Comparison of ENCODE assay signal across 24 cellular contexts in the genomic region with DNA sequence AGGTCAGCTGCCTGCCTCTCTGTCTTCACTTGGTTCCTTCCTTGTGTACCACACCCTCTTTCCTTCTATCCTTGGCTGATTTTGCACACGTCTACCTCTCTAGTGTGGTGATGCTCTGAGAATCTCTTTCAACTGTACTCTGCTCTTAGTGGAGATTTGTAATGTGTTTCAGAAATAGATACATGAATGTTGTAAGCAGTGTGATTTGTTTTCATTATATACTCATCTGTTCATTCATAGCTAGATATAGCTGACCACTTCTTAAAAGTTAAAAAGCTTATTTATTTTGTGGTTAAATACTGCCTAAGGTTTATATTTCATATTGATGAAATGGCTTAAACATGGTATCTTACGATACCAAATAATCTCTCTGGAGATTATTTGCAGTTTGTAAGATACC. TPM values are rescaled to one million over a fixed set of nuclear protein-coding genes. Genes with fewer than 3 reads are reported as not detected.
DNase-seq lines count a peak whose midpoint lies in the region; ATAC-seq and TF ChIP-seq lines count a peak whose summit lies in the region.
"Had no signal": no experiment of that assay in that cellular context is flagged by ENCODE, and none has a peak within 500 bp of the region (broad histone marks: within the 10 kb centered on the region; RNA-seq: fewer than 3 reads in every experiment).

No MANE protein-coding gene starts in this region.

- POLR2A ChIA-PET in IMR-90 (lab: Charles Lee; ENCODE audit: unreplicated experiment) = interaction anchor here (0.6 to 1.0 kb wide), 2 partner anchors 33 to 44 kb away, joined by 3 to 4 read pairs; no protein-coding TSS in a partner anchor

- in situ Hi-C loops in IMR-90 (cut with MboI; ENCODE audit: low sequenced_read_pairs) = no loop called here

- DNase-seq in IMR-90 (peak; percentile 42), fibroblast of villous mesenchyme (ENCODE audit: low read depth) (peak; percentile 81), neural progenitor cell (ENCODE audit: low spot score) (no peak), T-helper 17 cell (no peak), activated gamma-delta T cell (lab: John Stamatoyannopoulos, UW) (no peak), NCI-H1694 treated with DMSO at 0.1 percent for 48 hours (lab: John Stamatoyannopoulos, UW) (no peak), GM20000 (ENCODE audit: low spot score) (no peak)
- DNase-seq: 8988T; ACHN; AML-193; BE2C; CD4-positive, alpha-beta T cell; CD8-positive, alpha-beta memory T cell; DMS 273 treated with DMSO at 0.1 percent for 48 hours; DMS79; EL; GDM1; H9; HFFc6 had no signal

- BruUV-seq in IMR-90 (replicated peaks; lab: Mats Ljungman, UMichigan) = no TSS peak

- H2AFZ ChIP-seq in IMR-90 (replicated peaks; ENCODE audit: low read length, poor library complexity) (peak overlapping the region; percentile 48), neural progenitor cell (replicated peaks) (no peak overlapping the region)

- H4K5ac ChIP-seq in IMR-90 (ENCODE audit: low read depth, low read length) = peak overlapping the region; percentile 38; the same call in 1 of the 2 replicates

- TF ChIP-seq POLR2A in IMR-90 (IDR thresholded peaks at IDR 0.05; ENCODE audit: low read depth, low read length) = no peak

- H2AK5ac ChIP-seq in IMR-90 (ENCODE audit: low read depth, low read length) = peak overlapping the region; percentile 9

- WGBS in IMR-90 (ENCODE audit: extremely low coverage in 2 of 2, insufficient read length in 1 of 2), 2 experiments = no CpG with 5 or more reads among the region's 2 CpGs

- CTCF ChIA-PET in IMR-90 (lab: Yijun Ruan, JAX) = interaction anchor here (0.6 to 1.5 kb wide), 3 partner anchors 24 to 128 kb away, joined by 3 read pairs; no protein-coding TSS in a partner anchor

- H3K4me1 ChIP-seq in IMR-90 (ENCODE audit: control insufficient read depth, insufficient read depth, low read length) = peaks cover 21% of the 10 kb centered on the region
- H3K4me1 ChIP-seq in neural progenitor cell = no peaks in the 10 kb centered on the region
- H3K4me1 ChIP-seq: A549 had no signal

- TF ChIP-seq RAD21 in IMR-90 (IDR thresholded peaks at IDR 0.05; ENCODE audit: low read length) = no peak

- H3K27ac ChIP-seq in IMR-90 (ENCODE audit: insufficient read depth, low read length) (peak overlapping the region; percentile 27; the same call in 1 of the 2 replicates), neural progenitor cell (no peak overlapping the region)
- H3K27ac ChIP-seq: A549; BLaER1 treated with 17β-estradiol and CSF1 and Interleukin-3, amounts not matched to agents 10 nM and 100 nM had no signal

- peak overlapping the region; percentile 2; the same call in 1 of the 2 replicates for H4K91ac ChIP-seq in IMR-90 (ENCODE audit: insufficient read depth, low read depth, low read length)

- H3K56ac ChIP-seq in IMR-90 (ENCODE audit: extremely low read depth, insufficient read depth, low read length) = no peak overlapping the region

- dilution Hi-C loops in IMR-90 (cut with HindIII; ENCODE audit: low sequenced_read_pairs, unreplicated experiment) = no loop called here

- ATAC-seq in IMR-90 (ENCODE audit: low read depth) (peak; percentile 50), T-helper 17 cell (no peak)
- ATAC-seq: A549, GM12878, GM23338 had no signal

- no peaks in the 10 kb centered on the region for H4K20me1 ChIP-seq in IMR-90 (ENCODE audit: insufficient read depth, low read length)
- H4K20me1 ChIP-seq in neural progenitor cell (ENCODE audit: low read depth) = no peaks in the 10 kb centered on the region
- H4K20me1 ChIP-seq: BLaER1 treated with 17β-estradiol and CSF1 and Interleukin-3, amounts not matched to agents 10 nM and 100 nM had no signal

- peak overlapping the region; percentile 63; the same call in 1 of the 3 replicates for H2BK15ac ChIP-seq in IMR-90 (ENCODE audit: low read depth, low read length)

- H3K36me3 Mint-ChIP-seq in neural progenitor cell = no peaks in the 10 kb centered on the region
- H3K36me3 Mint-ChIP-seq in T-helper 17 cell (ENCODE audit: low read depth) = peaks cover 4% of the 10 kb centered on the region
- H3K36me3 Mint-ChIP-seq: CD14-positive monocyte; CD8-positive, alpha-beta memory T cell had no signal

- H2BK20ac ChIP-seq in IMR-90 (ENCODE audit: low read depth, low read length) = peak overlapping the region; percentile 78

- H3K4ac ChIP-seq in IMR-90 (ENCODE audit: low read depth, low read length) = peak overlapping the region; percentile 76

- no peaks in the 10 kb centered on the region for H3K79me1 ChIP-seq in IMR-90 (ENCODE audit: low read depth in 1 of 2, low read length in 2 of 2)

- H3K4me3 ChIP-seq in IMR-90 (ENCODE audit: insufficient read depth, low read depth, low read length) (no peak overlapping the region), fibroblast of villous mesenchyme (ENCODE audit: low read depth, low read length) (no peak overlapping the region), neural progenitor cell (no peak overlapping the region)
- H3K4me3 ChIP-seq: A549; BLaER1 treated with 17β-estradiol and CSF1 and Interleukin-3, amounts not matched to agents 10 nM and 100 nM; GM12878; GM23338 had no signal

- H4K8ac ChIP-seq in IMR-90 (ENCODE audit: low read depth in 2 of 2, low read length in 2 of 2) = peak overlapping the region in 1 of 2 experiments; percentile 65; a peak in 2 of 4 replicates

- H3K27ac Mint-ChIP-seq in neural progenitor cell = no peak overlapping the region
- H3K27ac Mint-ChIP-seq in T-helper 17 cell = no peak overlapping the region
- H3K27ac Mint-ChIP-seq: CD14-positive monocyte; CD4-positive, alpha-beta T cell; CD8-positive, alpha-beta memory T cell; GM23338; H9; HFFc6 had no signal

- intact Hi-C loops in IMR-90 (cut with micrococcal nuclease) = no loop called here

- no peak overlapping the region for H3K4me2 ChIP-seq in IMR-90 (ENCODE audit: low read depth, low read length)
- H3K4me2 ChIP-seq in neural progenitor cell = no peak overlapping the region
- H3K4me2 ChIP-seq: A549; BLaER1 treated with 17β-estradiol and CSF1 and Interleukin-3, amounts not matched to agents 10 nM and 100 nM; GM23338 had no signal

- 0 out of 2 replicates have a peak overlapping the region, but pooled peaks have one; percentile 28 for H3K14ac ChIP-seq in IMR-90 (replicated peaks; ENCODE audit: low read depth, low read length)

- H3K9me1 ChIP-seq in IMR-90 (ENCODE audit: insufficient read depth, low read length) = peaks cover 13% of the 10 kb centered on the region

- H3K18ac ChIP-seq in IMR-90 (ENCODE audit: low read depth, low read length) = 0 out of 2 replicates have a peak overlapping the region, but pooled peaks have one; percentile 20

- TF ChIP-seq CTCF in IMR-90 (conservative IDR thresholded peaks at IDR 0.05; ENCODE audit: low read depth, low read length) (no peak), fibroblast of villous mesenchyme (IDR thresholded peaks at IDR 0.05; ENCODE audit: insufficient read depth, low read depth, low read length) (no peak), neural progenitor cell (IDR thresholded peaks at IDR 0.05) (no peak), GM20000 (IDR thresholded peaks at IDR 0.05; ENCODE audit: extremely low read depth, missing control alignments) (no peak)

- peaks cover 1% of the 10 kb centered on the region for H3K9me3 Mint-ChIP-seq in neural progenitor cell
- H3K9me3 Mint-ChIP-seq: CD14-positive monocyte; CD4-positive, alpha-beta T cell; GM23338; H9; HFFc6 had no signal

- no peaks in the 10 kb centered on the region for H3K27me3 ChIP-seq in IMR-90 (ENCODE audit: control insufficient read depth, insufficient read depth, low read length)
- no peaks in the 10 kb centered on the region for H3K27me3 ChIP-seq in neural progenitor cell
- H3K27me3 ChIP-seq: BE2C; BLaER1 treated with 17β-estradiol and CSF1 and Interleukin-3, amounts not matched to agents 10 nM and 100 nM had no signal

- H3K4me1 Mint-ChIP-seq in neural progenitor cell = no peaks in the 10 kb centered on the region
- no peaks in the 10 kb centered on the region for H3K4me1 Mint-ChIP-seq in T-helper 17 cell
- H3K4me1 Mint-ChIP-seq: CD14-positive monocyte; CD8-positive, alpha-beta memory T cell had no signal

- H3K23ac ChIP-seq in IMR-90 (ENCODE audit: low read depth, low read length) = no peak overlapping the region

- H3K36me3 ChIP-seq in IMR-90 (ENCODE audit: control insufficient read depth, insufficient read depth, low read length) = no peaks in the 10 kb centered on the region
- H3K36me3 ChIP-seq in neural progenitor cell = no peaks in the 10 kb centered on the region
- H3K36me3 ChIP-seq: BE2C; BLaER1 treated with 17β-estradiol and CSF1 and Interleukin-3, amounts not matched to agents 10 nM and 100 nM had no signal

- peak overlapping the region; percentile 19 for H2BK5ac ChIP-seq in IMR-90 (ENCODE audit: low read depth, low read length, poor library complexity, severe bottlenecking)

- peak overlapping the region; percentile 75 for H2BK120ac ChIP-seq in IMR-90 (ENCODE audit: low read depth, low read length)

- H3K4me3 Mint-ChIP-seq in neural progenitor cell = peak overlapping the region; percentile 42
- no peak overlapping the region for H3K4me3 Mint-ChIP-seq in T-helper 17 cell
- H3K4me3 Mint-ChIP-seq: CD14-positive monocyte; CD4-positive, alpha-beta T cell; CD8-positive, alpha-beta memory T cell; GM23338; H9; HFFc6 had no signal

- H3F3A ChIP-seq in neural progenitor cell (ENCODE audit: low read depth) = no peaks in the 10 kb centered on the region

- H3K9ac ChIP-seq in IMR-90 (ENCODE audit: low read depth, low read length) (no peak overlapping the region), neural progenitor cell (no peak overlapping the region)
- H3K9ac ChIP-seq: BLaER1 treated with 17β-estradiol and CSF1 and Interleukin-3, amounts not matched to agents 10 nM and 100 nM had no signal

- no peak overlapping the region for H2AK9ac ChIP-seq in IMR-90 (replicated peaks; ENCODE audit: low read depth, low read length, poor library complexity)

- H3K27me3 Mint-ChIP-seq in neural progenitor cell (ENCODE audit: insufficient read depth, low read depth) (no peaks in the 10 kb centered on the region), T-helper 17 cell (peaks cover 26% of the 10 kb centered on the region)
- H3K27me3 Mint-ChIP-seq: CD4-positive, alpha-beta T cell had no signal

- H3K79me2 ChIP-seq in neural progenitor cell (ENCODE audit: low read depth) = no peaks in the 10 kb centered on the region

- H3K9me3 ChIP-seq in IMR-90 (ENCODE audit: control insufficient read depth, insufficient read depth, low read length) = no peaks in the 10 kb centered on the region
- H3K9me3 ChIP-seq in neural progenitor cell (ENCODE audit: low read depth) = no peaks in the 10 kb centered on the region
- no peaks in the 10 kb centered on the region for H3K9me3 ChIP-seq in T-helper 17 cell (ENCODE audit: control insufficient read depth, low read length, poor library complexity, severe bottlenecking)
- H3K9me3 ChIP-seq: A549, BE2C had no signal

TF ChIP-seq in IMR-90, 13 proteins besides CTCF, POLR2A, EP300 and RAD21 (continues in another document):
- no peak for TF ChIP-seq MAZ (IDR thresholded peaks at IDR 0.05; ENCODE audit: borderline replicate concordance, low read depth, low read length)
- no peak for TF ChIP-seq RFX5 (IDR thresholded peaks at IDR 0.05; ENCODE audit: low read depth, low read length)

RNA-seq across cellular contexts. Expression of a gene that starts 3.6 kb away (rescaled TPM):
- total RNA-seq in IMR-90 (2012; rRNA removed) = 1.6 and 1.7 TPM in 2 replicates
- 0.29 and 0.52 TPM in 2 replicates for polyA plus RNA-seq in IMR-90 (2012; rRNA removed)
- polyA plus RNA-seq in IMR-90 (2012; cell fraction: cytosol; rRNA removed) = 0.33 and 0.35 TPM in 2 replicates
- polyA plus RNA-seq in IMR-90 (2012; cell fraction: nucleus; rRNA removed; ENCODE audit: low replicate concordance) = 0.61 and 1.3 TPM in 2 replicates
- total RNA-seq in fibroblast of villous mesenchyme = 0.43 and 0.97 TPM in 2 replicates
- not detected in 2 replicates for total RNA-seq in neural progenitor cell (ENCODE audit: low replicate concordance)
- not detected for total RNA-seq in T-helper 17 cell
- total RNA-seq: CD4-positive, alpha-beta T cell; CD8-positive, alpha-beta memory T cell; GM23338; H9; HFFc6 had no signal
- polyA plus RNA-seq: CD14-positive monocyte; CD8-positive, alpha-beta memory T cell; GM23338 had no signal

Comparison
In these comparisons a context has a peak if more than half of its experiments do, and no peak if none do; other contexts are left out.
1. DNase-seq: peak in IMR-90 (single experiment) and fibroblast of villous mesenchyme (single experiment); none in neural progenitor cell (single experiment), T-helper 17 cell (0 of 3), activated gamma-delta T cell (single experiment), NCI-H1694 treated with DMSO at 0.1 percent for 48 hours (single experiment) and GM20000 (single experiment).